In genomic region chr17:21167303-21167702, GRCh38 we compare ENCODE assay signal across 12 cellular contexts. TPM values are rescaled to one million over a fixed set of nuclear protein-coding genes. Genes with fewer than 3 reads are reported as not detected.
DNase-seq lines count a peak whose midpoint lies in the region; ATAC-seq, FAIRE-seq and TF ChIP-seq lines count a peak whose summit lies in the region.
"Had no signal": no experiment of that assay in that cellular context is flagged by ENCODE, and none has a peak within 500 bp of the region (broad histone marks: within the 10 kb centered on the region; RNA-seq: fewer than 3 reads in every experiment).

No MANE protein-coding gene starts in this region.

- TF ChIP-seq EP300 in esophagus muscularis mucosa (IDR thresholded peaks at IDR 0.05) = no peak

- ATAC-seq in thoracic aorta (ENCODE audit: insufficient number of reproducible peaks, low FRiP score, low read depth) (no peak), GM21515 (IDR thresholded peaks at IDR 0.05; ENCODE audit: unreplicated experiment) (no peak)

- DNase-seq in HTR-8/SVneo (ENCODE audit: insufficient read length, low spot score) (no peak), esophagus muscularis mucosa (ENCODE audit: extremely low spot score) (no peak), thoracic aorta (ENCODE audit: low spot score) (no peak), retina (no peak), NCI-H2171 treated with DMSO at 0.1 percent for 48 hours (lab: John Stamatoyannopoulos, UW) (no peak), Kasumi-1 (lab: John Stamatoyannopoulos, UW) (no peak)
- DNase-seq: anterior cingulate cortex, NCI-H1092 treated with DMSO at 0.1 percent for 48 hours, NCI-H69 had no signal

- H3K9me3 ChIP-seq in esophagus muscularis mucosa (no peaks in the 10 kb centered on the region), muscle layer of duodenum (ENCODE audit: control insufficient read depth in 1 of 2, low read length in 2 of 2) (no peaks in the 10 kb centered on the region), thoracic aorta (no peaks in the 10 kb centered on the region)

- TF ChIP-seq CTCF in esophagus muscularis mucosa (IDR thresholded peaks at IDR 0.05) = no peak
- no peak for TF ChIP-seq CTCF in thoracic aorta (IDR thresholded peaks at IDR 0.05)

- H3K4me1 ChIP-seq in esophagus muscularis mucosa (peaks cover 36 to 69% (median 54%) of the 10 kb centered on the region in 4 donors), muscle layer of duodenum (ENCODE audit: control insufficient read depth in 1 of 2, insufficient read depth in 2 of 2, low read length in 2 of 2) (peaks cover 0 to 25% of the 10 kb centered on the region in 2 donors), thoracic aorta (ENCODE audit: control insufficient read depth in 1 of 2, low read depth in 2 of 2) (peaks cover 45 to 71% of the 10 kb centered on the region in 2 donors)

- H3K27ac ChIP-seq in esophagus muscularis mucosa (replicated peaks in 1 of 4) = peak overlapping the region; percentile 73 to 81 (median 78)
- peak overlapping the region; percentile 77 for H3K27ac ChIP-seq in muscle layer of duodenum (ENCODE audit: low read length)
- H3K27ac ChIP-seq in thoracic aorta = peak overlapping the region; percentile 80 to 91

- 58% methylated on average over 5 of the region's 5 CpGs for WGBS in esophagus muscularis mucosa

- FAIRE-seq in HTR-8/SVneo (lab: Jason Lieb, UNC) = peak; percentile 28
- FAIRE-seq: endothelial cell of umbilical vein had no signal

- H3K4me3 ChIP-seq in esophagus muscularis mucosa (peak overlapping the region in 1 of 4 donors; percentile 17), muscle layer of duodenum (ENCODE audit: low read depth in 1 of 2, low read length in 2 of 2) (no peak overlapping the region), thoracic aorta (peak overlapping the region; percentile 53)

- H3K36me3 ChIP-seq in esophagus muscularis mucosa = peaks cover 0 to 8% (median 3%) of the 10 kb centered on the region in 4 donors
- H3K36me3 ChIP-seq in muscle layer of duodenum (ENCODE audit: control insufficient read depth in 1 of 2, insufficient read depth in 2 of 2, low read length in 2 of 2) = no peaks in the 10 kb centered on the region
- no peaks in the 10 kb centered on the region for H3K36me3 ChIP-seq in thoracic aorta

- peak; percentile 40 for TF ChIP-seq POLR2A in esophagus muscularis mucosa (IDR thresholded peaks at IDR 0.05; ENCODE audit: low read depth)

- intact Hi-C loops in esophagus muscularis mucosa (cut with DNase I) = no loop called here

- no peaks in the 10 kb centered on the region for H3K27me3 ChIP-seq in esophagus muscularis mucosa
- no peaks in the 10 kb centered on the region for H3K27me3 ChIP-seq in muscle layer of duodenum (ENCODE audit: low read depth, low read length)
- H3K27me3 ChIP-seq in thoracic aorta (replicated peaks; ENCODE audit: insufficient read depth) = no peaks in the 10 kb centered on the region

RNA-seq across cellular contexts. Expression of gene DHRS7B, which starts 40.5 kb away (rescaled TPM):
- total RNA-seq in esophagus muscularis mucosa = 10 to 100 TPM; 24.0 to 30.3 (median 28.8) TPM
- 10 to 100 TPM; 30.5 to 44.5 TPM for total RNA-seq in thoracic aorta

RNA-seq across cellular contexts. Expression of gene TMEM11, which starts 46.7 kb away (rescaled TPM):
- 10 to 100 TPM; 24.1 to 31.0 (median 26.0) TPM for total RNA-seq in esophagus muscularis mucosa
- total RNA-seq in thoracic aorta = 10 to 100 TPM; 16.2 to 18.7 TPM
